25 cellular contexts compared by ENCODE assay signal in genomic region chr9:2495221-2496005, GRCh38.
DNase-seq lines count a peak whose midpoint lies in the region; ATAC-seq and TF ChIP-seq lines count a peak whose summit lies in the region.
"Had no signal": no experiment of that assay in that cellular context is flagged by ENCODE, and none has a peak within 500 bp of the region (broad histone marks: within the 10 kb centered on the region; RNA-seq: fewer than 3 reads in every experiment).

No MANE protein-coding gene starts in this region.

- DNase-seq in left ventricle myocardium inferior = no peak
- DNase-seq in left cardiac atrium = no peak
- no peak for DNase-seq in SJCRH30
- no peak for DNase-seq in 8988T
- DNase-seq in mucosa of descending colon = no peak
- DNase-seq: activated naive CD4-positive, alpha-beta T cell treated with anti-CD3 and anti-CD28 coated beads for 36 hours; CD4-positive, alpha-beta memory T cell; hypothalamus; immature natural killer cell; NCI-H1105; NCI-H187; NCI-H526 treated with DMSO at 0.1 percent for 48 hours; posterior cingulate gyrus; stimulated activated CD4-positive, alpha-beta T cell treated with anti-CD3 and anti-CD28 coated beads, Interleukin-4, amount 100 ng/mL, for 4 hours; T-helper 17 cell had no signal

- no peaks in the 10 kb centered on the region for H3K27me3 ChIP-seq in left ventricle myocardium inferior (ENCODE audit: low read depth)
- no peaks in the 10 kb centered on the region for H3K27me3 ChIP-seq in SJCRH30
- H3K27me3 ChIP-seq: adrenal gland, brain microvascular endothelial cell, neutrophil, suprapubic skin had no signal

- H3K36me3 ChIP-seq in left ventricle myocardium inferior (no peaks in the 10 kb centered on the region), SJCRH30 (no peaks in the 10 kb centered on the region), mucosa of descending colon (ENCODE audit: low read depth) (no peaks in the 10 kb centered on the region)
- H3K36me3 ChIP-seq: adrenal gland, brain microvascular endothelial cell, neutrophil, suprapubic skin had no signal

- peak overlapping the region in 2 of 3 experiments; percentile 39 to 58 for H3K27ac Mint-ChIP-seq in nephron
- H3K27ac Mint-ChIP-seq: activated naive CD4-positive, alpha-beta T cell treated with anti-CD3 and anti-CD28 coated beads for 36 hours; B cell; CD4-positive, alpha-beta memory T cell; immature natural killer cell; T-helper 17 cell had no signal

- no peaks in the 10 kb centered on the region for H3K9me3 Mint-ChIP-seq in nephron
- H3K9me3 Mint-ChIP-seq: activated naive CD4-positive, alpha-beta T cell treated with anti-CD3 and anti-CD28 coated beads for 36 hours; CD4-positive, alpha-beta memory T cell; immature natural killer cell had no signal

- no peak for ATAC-seq in left cardiac atrium
- ATAC-seq in mucosa of descending colon = no peak
- ATAC-seq in GM19395 (IDR thresholded peaks at IDR 0.05; ENCODE audit: unreplicated experiment) = no peak
- ATAC-seq: K562, PC-3, sciatic nerve, T-helper 17 cell had no signal

- H3K27ac ChIP-seq in left ventricle myocardium inferior (replicated peaks) (peak overlapping the region; percentile 82), SJCRH30 (peak overlapping the region; percentile 37; the same call in 1 of the 2 replicates)
- H3K27ac ChIP-seq: adrenal gland, brain microvascular endothelial cell, neutrophil, suprapubic skin had no signal

- H3K9me3 ChIP-seq in left ventricle myocardium inferior (replicated peaks) (no peaks in the 10 kb centered on the region), SJCRH30 (replicated peaks) (0 out of 2 replicates have a peak, but pooled peaks cover 3% of the 10 kb centered on the region), mucosa of descending colon (no peaks in the 10 kb centered on the region)
- H3K9me3 ChIP-seq: adrenal gland, neutrophil, suprapubic skin had no signal

- H3K4me1 ChIP-seq in left ventricle myocardium inferior (peaks cover 68% of the 10 kb centered on the region), SJCRH30 (peaks cover 16% of the 10 kb centered on the region), mucosa of descending colon (ENCODE audit: low read depth) (no peaks in the 10 kb centered on the region)
- H3K4me1 ChIP-seq: suprapubic skin had no signal

- no peak for TF ChIP-seq CTCF in left ventricle myocardium inferior (IDR thresholded peaks at IDR 0.05; ENCODE audit: borderline replicate concordance)
- no peak for TF ChIP-seq CTCF in nephron (IDR thresholded peaks at IDR 0.05; ENCODE audit: unreplicated experiment in 3 of 3)
- TF ChIP-seq CTCF in mucosa of descending colon (IDR thresholded peaks at IDR 0.05) = no peak

- H3K4me1 Mint-ChIP-seq in nephron = peaks cover 58% of the 10 kb centered on the region
- H3K4me1 Mint-ChIP-seq: B cell; CD4-positive, alpha-beta memory T cell; immature natural killer cell; T-helper 17 cell had no signal

- no peaks in the 10 kb centered on the region for H3K27me3 Mint-ChIP-seq in nephron (ENCODE audit: low read depth)

- no peak overlapping the region for H3K4me3 Mint-ChIP-seq in nephron
- H3K4me3 Mint-ChIP-seq: activated naive CD4-positive, alpha-beta T cell treated with anti-CD3 and anti-CD28 coated beads for 36 hours; B cell; CD4-positive, alpha-beta memory T cell; immature natural killer cell; T-helper 17 cell had no signal

- H3K4me3 ChIP-seq in left ventricle myocardium inferior = no peak overlapping the region
- no peak overlapping the region for H3K4me3 ChIP-seq in SJCRH30
- H3K4me3 ChIP-seq in mucosa of descending colon = no peak overlapping the region
- H3K4me3 ChIP-seq: adrenal gland, K562, suprapubic skin had no signal

- intact Hi-C loops in left ventricle myocardium inferior (cut with micrococcal nuclease) = no loop called here
- intact Hi-C loops in left cardiac atrium (cut with DNase I) = loop anchor here (5.0 to 10.0 kb wide), 3 partner anchors 77 to 309 kb away; partner anchors contain the start of gene VLDLR (in 2 of the 2)
- intact Hi-C loops in mucosa of descending colon (cut with DNase I, micrococcal nuclease) = no loop called here

- no peaks in the 10 kb centered on the region for H3K36me3 Mint-ChIP-seq in nephron (ENCODE audit: low read depth)
- H3K36me3 Mint-ChIP-seq: CD4-positive, alpha-beta memory T cell; immature natural killer cell had no signal

Comparison
In these comparisons a context has a peak if more than half of its experiments do, and no peak if none do; other contexts are left out.
1. intact Hi-C loops: an anchor here in left cardiac atrium (5.0 to 10.0 kb wide); none called in left ventricle myocardium inferior and mucosa of descending colon.